In the genomic region with DNA sequence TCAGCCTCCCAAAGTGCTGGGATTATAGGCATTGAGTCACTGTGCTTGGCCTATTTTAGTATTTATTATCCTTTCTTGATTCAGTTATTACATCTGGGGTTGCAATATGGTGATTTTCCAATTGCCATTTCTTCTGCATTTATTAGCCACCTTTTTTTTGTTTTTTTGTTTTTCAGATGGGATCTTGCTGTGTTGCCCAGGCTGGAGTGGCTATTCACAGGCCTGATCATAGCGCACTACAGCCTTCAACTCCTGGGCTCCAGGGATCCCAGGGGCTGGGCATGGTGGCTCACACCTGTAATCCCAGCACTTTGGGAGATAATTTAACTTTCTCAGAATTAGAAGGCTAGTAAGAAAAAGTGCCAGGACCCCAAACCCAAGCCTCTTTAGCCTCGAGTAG, we compare ENCODE assay signal across 2 cellular contexts.
A peak's percentile ranks its signal among the peaks of the same experiment; 100 is the strongest.
TF ChIP-seq lines count a peak whose summit lies in the region.

No MANE protein-coding gene starts in this region.

TF ChIP-seq in HepG2, 621 proteins besides CTCF, POLR2A, EP300 and RAD21:
- TF ChIP-seq, protein P1, sequence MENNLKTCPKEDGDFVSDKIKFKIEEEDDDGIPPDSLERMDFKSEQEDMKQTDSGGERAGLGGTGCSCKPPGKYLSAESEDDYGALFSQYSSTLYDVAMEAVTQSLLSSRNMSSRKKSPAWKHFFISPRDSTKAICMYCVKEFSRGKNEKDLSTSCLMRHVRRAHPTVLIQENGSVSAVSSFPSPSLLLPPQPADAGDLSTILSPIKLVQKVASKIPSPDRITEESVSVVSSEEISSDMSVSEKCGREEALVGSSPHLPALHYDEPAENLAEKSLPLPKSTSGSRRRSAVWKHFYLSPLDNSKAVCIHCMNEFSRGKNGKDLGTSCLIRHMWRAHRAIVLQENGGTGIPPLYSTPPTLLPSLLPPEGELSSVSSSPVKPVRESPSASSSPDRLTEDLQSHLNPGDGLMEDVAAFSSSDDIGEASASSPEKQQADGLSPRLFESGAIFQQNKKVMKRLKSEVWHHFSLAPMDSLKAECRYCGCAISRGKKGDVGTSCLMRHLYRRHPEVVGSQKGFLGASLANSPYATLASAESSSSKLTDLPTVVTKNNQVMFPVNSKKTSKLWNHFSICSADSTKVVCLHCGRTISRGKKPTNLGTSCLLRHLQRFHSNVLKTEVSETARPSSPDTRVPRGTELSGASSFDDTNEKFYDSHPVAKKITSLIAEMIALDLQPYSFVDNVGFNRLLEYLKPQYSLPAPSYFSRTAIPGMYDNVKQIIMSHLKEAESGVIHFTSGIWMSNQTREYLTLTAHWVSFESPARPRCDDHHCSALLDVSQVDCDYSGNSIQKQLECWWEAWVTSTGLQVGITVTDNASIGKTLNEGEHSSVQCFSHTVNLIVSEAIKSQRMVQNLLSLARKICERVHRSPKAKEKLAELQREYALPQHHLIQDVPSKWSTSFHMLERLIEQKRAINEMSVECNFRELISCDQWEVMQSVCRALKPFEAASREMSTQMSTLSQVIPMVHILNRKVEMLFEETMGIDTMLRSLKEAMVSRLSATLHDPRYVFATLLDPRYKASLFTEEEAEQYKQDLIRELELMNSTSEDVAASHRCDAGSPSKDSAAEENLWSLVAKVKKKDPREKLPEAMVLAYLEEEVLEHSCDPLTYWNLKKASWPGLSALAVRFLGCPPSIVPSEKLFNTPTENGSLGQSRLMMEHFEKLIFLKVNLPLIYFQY (CRISPR knock-in tag; IDR thresholded peaks at IDR 0.05; ENCODE audit: borderline replicate concordance) = no peak
- peak; percentile 79; the same call in 1 of the 2 replicates for TF ChIP-seq ZNF121 (CRISPR knock-in tag; IDR thresholded peaks at IDR 0.05)

TF ChIP-seq in K562, 482 proteins besides CTCF, POLR2A, EP300 and RAD21:
- no peak for TF ChIP-seq PRMT5 (CRISPR knock-in tag; IDR thresholded peaks at IDR 0.05)
- peak; percentile 39 for TF ChIP-seq RBM25 (IDR thresholded peaks at IDR 0.05; ENCODE audit: low read depth, low read length, severe bottlenecking)
- peak; percentile 96 for TF ChIP-seq ZNF121 (CRISPR knock-in tag; conservative IDR thresholded peaks at IDR 0.05)
- TF ChIP-seq RFX7 (CRISPR knock-in tag; IDR thresholded peaks at IDR 0.05) = no peak
- no peak for TF ChIP-seq POLR2G (IDR thresholded peaks at IDR 0.05; ENCODE audit: low read depth, low read length)
- TF ChIP-seq HMGN3 (IDR thresholded peaks at IDR 0.05; ENCODE audit: borderline replicate concordance, extremely low read depth, insufficient read length, low read depth, low read length) = no peak
- no peak for TF ChIP-seq POLR3A (IDR thresholded peaks at IDR 0.05; ENCODE audit: borderline replicate concordance, extremely low read depth, insufficient read depth, insufficient read length)
